Comparison of ENCODE assay signal across 9 cellular contexts in the genomic region with DNA sequence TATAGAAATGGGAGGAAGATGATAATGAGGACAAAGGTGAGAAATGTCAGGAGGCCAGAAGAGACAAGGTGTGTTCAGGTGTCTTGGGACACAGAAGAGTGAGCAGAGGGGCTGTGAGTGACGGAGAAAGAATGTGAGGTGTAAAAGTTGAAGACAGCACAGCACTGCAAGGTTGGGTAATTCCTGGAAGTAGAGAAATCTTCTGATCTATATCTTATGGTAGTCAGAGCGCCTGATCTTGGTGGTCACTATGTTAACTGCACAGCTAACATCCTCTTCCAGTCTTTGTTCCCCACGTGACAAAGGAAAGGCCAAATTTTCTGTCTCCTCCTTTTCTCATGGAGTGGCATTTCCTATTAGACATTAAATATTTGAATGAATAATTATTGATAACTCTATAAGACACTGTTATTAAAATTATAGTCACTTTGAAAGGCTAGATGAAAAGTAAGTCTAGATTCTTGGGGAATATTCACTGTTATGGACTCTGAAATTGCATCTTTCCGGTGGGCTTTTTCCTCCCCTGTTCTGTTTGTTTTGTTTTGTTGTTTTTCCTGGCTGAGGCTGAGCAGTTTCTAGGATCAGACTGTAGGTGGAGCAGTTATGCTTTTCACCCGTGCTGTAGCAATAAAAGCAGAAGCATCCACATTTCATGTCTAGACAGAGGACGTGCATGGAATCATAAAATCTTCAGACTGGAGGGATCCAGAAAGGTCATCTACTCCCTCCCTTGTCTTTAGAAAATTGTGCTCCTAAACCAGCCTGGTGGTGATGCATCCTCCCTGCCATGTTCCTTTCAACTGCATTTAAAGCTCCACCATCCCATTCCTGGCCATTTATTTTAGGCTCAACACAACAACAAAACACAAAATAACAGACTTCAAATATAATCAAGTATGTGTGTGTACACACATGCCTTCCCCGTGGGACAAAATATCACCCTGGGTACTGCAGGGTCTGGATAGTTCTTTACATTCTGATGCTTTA. TPM values are rescaled to one million over a fixed set of nuclear protein-coding genes. Genes with fewer than 3 reads are reported as not detected.
DNase-seq lines count a peak whose midpoint lies in the region; ATAC-seq and TF ChIP-seq lines count a peak whose summit lies in the region.
"Had no signal": no experiment of that assay in that cellular context is flagged by ENCODE, and none has a peak within 500 bp of the region (broad histone marks: within the 10 kb centered on the region; RNA-seq: fewer than 3 reads in every experiment).

No MANE protein-coding gene starts in this region.

- POLR2A ChIA-PET in HCT116 (lab: Charles Lee), result no interaction called here

- CTCF ChIA-PET in HCT116 (lab: Charles Lee), result interaction anchor here (1.0 to 1.5 kb wide), 2 partner anchors 10 to 272 kb away, joined by 3 to 18 read pairs; no protein-coding TSS in a partner anchor

- TF ChIP-seq POLR2A in HCT116 (IDR thresholded peaks at IDR 0.05; ENCODE audit: borderline replicate concordance, extremely low read depth, insufficient read depth, insufficient read length) (no peak), sigmoid colon (IDR thresholded peaks at IDR 0.05) (no peak)

- no peaks in the 10 kb centered on the region for H3K79me2 ChIP-seq in HCT116 (ENCODE audit: insufficient read depth, low read length)

- DNase-seq in NCI-H2081 (lab: John Stamatoyannopoulos, UW) (peak; percentile 57 to 58), NCI-H2081 treated with DMSO at 0.1 percent for 48 hours (lab: John Stamatoyannopoulos, UW) (no peak), HCT116 (ENCODE audit: low read depth, low spot score) (peak; percentile 32), NCI-H460 (ENCODE audit: extremely low read depth, low read depth) (peak; percentile 16), amniotic epithelial cell (ENCODE audit: low read depth) (peak; percentile 55), right cardiac atrium (no peak), sigmoid colon (no peak), ureter (ENCODE audit: low spot score) (no peak)
- DNase-seq: activated T-cell treated with anti-CD3 and anti-CD28 coated beads, Interleukin-2, amount 50 U/mL, for 4 hours had no signal

- TF ChIP-seq EP300 in sigmoid colon (IDR thresholded peaks at IDR 0.05), result no peak

- intact Hi-C loops in HCT116 (cut with micrococcal nuclease) (loop anchor here (1.0 kb wide), 1 partner anchor 272 kb away; no protein-coding TSS in a partner anchor), right cardiac atrium (cut with DNase I) (loop anchor here in 3 of 4 donors (1.0 to 5.0 kb wide), 4 partner anchors 213 to 273 kb away; no protein-coding TSS in a partner anchor), sigmoid colon (cut with DNase I) (loop anchor here (2.0 to 5.0 kb wide), 2 partner anchors 213 to 270 kb away; no protein-coding TSS in a partner anchor)

- peak overlapping the region; percentile 29 for H2AFZ ChIP-seq in HCT116 (ENCODE audit: low read depth, low read length, poor library complexity, severe bottlenecking)

- no peaks in the 10 kb centered on the region for H3K36me3 ChIP-seq in HCT116 (ENCODE audit: control insufficient read depth in 1 of 2, insufficient read depth in 2 of 2, low read length in 2 of 2)
- H3K36me3 ChIP-seq in sigmoid colon, result no peaks in the 10 kb centered on the region

- no peak overlapping the region for H3K9ac ChIP-seq in HCT116 (ENCODE audit: low read length)

- peak overlapping the region; percentile 5; the same call in 1 of the 2 replicates for H3K4me2 ChIP-seq in HCT116 (ENCODE audit: low read length)

- BruUV-seq in HCT116 (replicated peaks; lab: Mats Ljungman, UMichigan), result no TSS peak

- RAD21 ChIA-PET in HCT116 (lab: Charles Lee; ENCODE audit: low non-redundant PET in 1 of 2, low total read pairs in 2 of 2, uncharacterized antibody in 2 of 2, unreplicated experiment in 2 of 2), result no interaction called here

- ATAC-seq in HCT116, result peak; percentile 90
- ATAC-seq in right cardiac atrium, result peak; percentile 59 to 70

- H3K9me3 ChIP-seq in HCT116 (ENCODE audit: control insufficient read depth in 1 of 2, insufficient read depth in 1 of 2, low read depth in 1 of 2, low read length in 2 of 2), result no peaks in the 10 kb centered on the region
- H3K9me3 ChIP-seq in right cardiac atrium (ENCODE audit: control insufficient read depth, low read length), result no peaks in the 10 kb centered on the region
- H3K9me3 ChIP-seq in sigmoid colon, result no peaks in the 10 kb centered on the region

- H3K27ac ChIP-seq in HCT116 (ENCODE audit: low read depth, low read length), result no peak overlapping the region
- no peak overlapping the region for H3K27ac ChIP-seq in right cardiac atrium (ENCODE audit: low read length)
- no peak overlapping the region for H3K27ac ChIP-seq in sigmoid colon

- H3K9me2 ChIP-seq in HCT116 (ENCODE audit: insufficient read depth), result no peaks in the 10 kb centered on the region

- H3K4me3 ChIP-seq in HCT116 (replicated peaks in 1 of 2; ENCODE audit: low read depth in 1 of 2, low read length in 2 of 2) (no peak overlapping the region), right cardiac atrium (ENCODE audit: low read length) (no peak overlapping the region), sigmoid colon (no peak overlapping the region)

- H4K20me1 ChIP-seq in HCT116 (ENCODE audit: insufficient read depth), result no peaks in the 10 kb centered on the region

- peak; percentile 78 for TF ChIP-seq RAD21 in HCT116 (IDR thresholded peaks at IDR 0.05; ENCODE audit: low read depth)

- TF ChIP-seq CTCF in HCT116 (IDR thresholded peaks at IDR 0.05 in 2 of 3, conservative IDR thresholded peaks at IDR 0.05 in 1 of 3; ENCODE audit: borderline replicate concordance in 1 of 3, insufficient read depth in 1 of 3, low read depth in 2 of 3, low read length in 2 of 3), result peak; percentile 53 to 79 (median 76); a peak in 5 of 6 replicates
- TF ChIP-seq CTCF in sigmoid colon (IDR thresholded peaks at IDR 0.05), result peak; percentile 76 to 86 (median 82)

- H3K4me1 ChIP-seq in HCT116 (ENCODE audit: control insufficient read depth in 1 of 2, insufficient read depth in 2 of 2, low read length in 2 of 2) (no peaks in the 10 kb centered on the region), right cardiac atrium (ENCODE audit: control insufficient read depth, insufficient read depth, low read length) (no peaks in the 10 kb centered on the region), sigmoid colon (peaks cover 0 to 6% (median 0%) of the 10 kb centered on the region in 4 donors)

- H3K27me3 ChIP-seq in HCT116 (ENCODE audit: insufficient read depth, low read length), result no peaks in the 10 kb centered on the region
- H3K27me3 ChIP-seq in right cardiac atrium (ENCODE audit: control insufficient read depth, insufficient read depth), result no peaks in the 10 kb centered on the region
- no peaks in the 10 kb centered on the region for H3K27me3 ChIP-seq in sigmoid colon

- WGBS in right cardiac atrium, result 28% methylated on average over 7 of the region's 7 CpGs
- 21 to 26% methylated on average over 7 of the region's 7 CpGs for WGBS in sigmoid colon, 2 donors

TF ChIP-seq in HCT116, 20 proteins besides CTCF, POLR2A, EP300 and RAD21:
- no peak for TF ChIP-seq SIN3A (IDR thresholded peaks at IDR 0.05; ENCODE audit: low read depth)
- TF ChIP-seq, protein P1, sequence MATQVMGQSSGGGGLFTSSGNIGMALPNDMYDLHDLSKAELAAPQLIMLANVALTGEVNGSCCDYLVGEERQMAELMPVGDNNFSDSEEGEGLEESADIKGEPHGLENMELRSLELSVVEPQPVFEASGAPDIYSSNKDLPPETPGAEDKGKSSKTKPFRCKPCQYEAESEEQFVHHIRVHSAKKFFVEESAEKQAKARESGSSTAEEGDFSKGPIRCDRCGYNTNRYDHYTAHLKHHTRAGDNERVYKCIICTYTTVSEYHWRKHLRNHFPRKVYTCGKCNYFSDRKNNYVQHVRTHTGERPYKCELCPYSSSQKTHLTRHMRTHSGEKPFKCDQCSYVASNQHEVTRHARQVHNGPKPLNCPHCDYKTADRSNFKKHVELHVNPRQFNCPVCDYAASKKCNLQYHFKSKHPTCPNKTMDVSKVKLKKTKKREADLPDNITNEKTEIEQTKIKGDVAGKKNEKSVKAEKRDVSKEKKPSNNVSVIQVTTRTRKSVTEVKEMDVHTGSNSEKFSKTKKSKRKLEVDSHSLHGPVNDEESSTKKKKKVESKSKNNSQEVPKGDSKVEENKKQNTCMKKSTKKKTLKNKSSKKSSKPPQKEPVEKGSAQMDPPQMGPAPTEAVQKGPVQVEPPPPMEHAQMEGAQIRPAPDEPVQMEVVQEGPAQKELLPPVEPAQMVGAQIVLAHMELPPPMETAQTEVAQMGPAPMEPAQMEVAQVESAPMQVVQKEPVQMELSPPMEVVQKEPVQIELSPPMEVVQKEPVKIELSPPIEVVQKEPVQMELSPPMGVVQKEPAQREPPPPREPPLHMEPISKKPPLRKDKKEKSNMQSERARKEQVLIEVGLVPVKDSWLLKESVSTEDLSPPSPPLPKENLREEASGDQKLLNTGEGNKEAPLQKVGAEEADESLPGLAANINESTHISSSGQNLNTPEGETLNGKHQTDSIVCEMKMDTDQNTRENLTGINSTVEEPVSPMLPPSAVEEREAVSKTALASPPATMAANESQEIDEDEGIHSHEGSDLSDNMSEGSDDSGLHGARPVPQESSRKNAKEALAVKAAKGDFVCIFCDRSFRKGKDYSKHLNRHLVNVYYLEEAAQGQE (IDR thresholded peaks at IDR 0.05; ENCODE audit: low read depth), result no peak
- TF ChIP-seq ELF1 (IDR thresholded peaks at IDR 0.05; ENCODE audit: borderline replicate concordance, low read depth), result no peak
- TF ChIP-seq, protein P2, sequence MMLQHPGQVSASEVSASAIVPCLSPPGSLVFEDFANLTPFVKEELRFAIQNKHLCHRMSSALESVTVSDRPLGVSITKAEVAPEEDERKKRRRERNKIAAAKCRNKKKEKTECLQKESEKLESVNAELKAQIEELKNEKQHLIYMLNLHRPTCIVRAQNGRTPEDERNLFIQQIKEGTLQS (IDR thresholded peaks at IDR 0.05), result no peak
- TF ChIP-seq, protein P3, sequence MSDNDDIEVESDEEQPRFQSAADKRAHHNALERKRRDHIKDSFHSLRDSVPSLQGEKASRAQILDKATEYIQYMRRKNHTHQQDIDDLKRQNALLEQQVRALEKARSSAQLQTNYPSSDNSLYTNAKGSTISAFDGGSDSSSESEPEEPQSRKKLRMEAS (IDR thresholded peaks at IDR 0.05), result no peak
- TF ChIP-seq POLR2AphosphoS5 (IDR thresholded peaks at IDR 0.05; ENCODE audit: low read depth, low read length), result no peak
- TF ChIP-seq JUND (IDR thresholded peaks at IDR 0.05), result no peak
- no peak for TF ChIP-seq ZNF274 (IDR thresholded peaks at IDR 0.05; ENCODE audit: low read depth, low read length)
- no peak for TF ChIP-seq EZH2phosphoT487 (IDR thresholded peaks at IDR 0.05; ENCODE audit: borderline replicate concordance)
- TF ChIP-seq CBX3 (IDR thresholded peaks at IDR 0.05; ENCODE audit: low read depth), result no peak
- TF ChIP-seq FOSL1 (IDR thresholded peaks at IDR 0.05; ENCODE audit: low read depth), result no peak

RNA-seq across cellular contexts. Expression of a gene that starts 26.6 kb away (rescaled TPM):
- 24.1 TPM for total RNA-seq in HCT116 (2021; ENCODE audit: unreplicated experiment)
- 17.3 and 19.9 TPM in 2 replicates for polyA plus RNA-seq in HCT116 (2012)
- total RNA-seq in NCI-H460 (2014; rRNA removed; shearing (Covaris generic)), result 21.7 and 23.9 TPM in 2 replicates
- 38.5 and 67.6 TPM in 2 replicates for polyA plus RNA-seq in NCI-H460 (2014; cell fraction: nucleus; rRNA removed)
- total RNA-seq in right cardiac atrium, result 10 to 100 TPM; 30.1 to 34.7 (median 32.4) TPM
- 29.7 TPM for polyA plus RNA-seq in right cardiac atrium
- total RNA-seq in sigmoid colon, result 10 to 100 TPM; 25.5 to 33.5 (median 29.1) TPM
- 10 to 100 TPM in 2 of 3 donors, 1 to 10 TPM in 1; 6.0 to 27.2 (median 15.5) TPM for polyA plus RNA-seq in sigmoid colon
- total RNA-seq in ureter, result 68.2 TPM

Comparison
In these comparisons a context has a peak if more than half of its experiments do, and no peak if none do; other contexts are left out.
1. DNase-seq: peak in NCI-H2081 (2 of 2), HCT116 (single experiment), NCI-H460 (single experiment) and amniotic epithelial cell (single experiment); none in NCI-H2081 treated with DMSO at 0.1 percent for 48 hours (single experiment), right cardiac atrium (0 of 3), sigmoid colon (single experiment) and ureter (single experiment).